In genomic region chr17:45287526-45288264, GRCh38 we compare ENCODE assay signal across 14 cellular contexts. TPM values are rescaled to one million over a fixed set of nuclear protein-coding genes. Genes with fewer than 3 reads are reported as not detected.
DNase-seq lines count a peak whose midpoint lies in the region; ATAC-seq, FAIRE-seq and TF ChIP-seq lines count a peak whose summit lies in the region.
"Had no signal": no experiment of that assay in that cellular context is flagged by ENCODE, and none has a peak within 500 bp of the region (broad histone marks: within the 10 kb centered on the region; RNA-seq: fewer than 3 reads in every experiment).

No MANE protein-coding gene starts in this region.

- no peak for ATAC-seq in K562

- no peaks in the 10 kb centered on the region for H3K9me1 ChIP-seq in K562 (ENCODE audit: control insufficient read depth, insufficient read depth, low read length)

- DNase-seq in DMS 273 treated with DMSO at 0.1 percent for 48 hours (lab: John Stamatoyannopoulos, UW) (peak; percentile 85), NCI-H1105 (lab: John Stamatoyannopoulos, UW) (peak; percentile 23), K562 (ENCODE audit: extremely low read depth in 1 of 4, low spot score in 3 of 4) (peak in 2 of 4 experiments; percentile 30 to 37), osteoblast (ENCODE audit: insufficient read length, low spot score, missing footprints) (peak; percentile 62), superior temporal gyrus (ENCODE audit: extremely low spot score) (no peak), germinal center (ENCODE audit: low spot score) (no peak), mucosa of gallbladder (ENCODE audit: low spot score) (no peak)
- DNase-seq: glutamatergic neuron; Kasumi-1; mesendoderm; stimulated activated CD8-positive, alpha-beta memory T cell treated with anti-CD3 and anti-CD28 coated beads, Interleukin-4, amount 100 ng/mL, for 48 hours; T1000 had no signal

- no peaks in the 10 kb centered on the region for H3K27me3 ChIP-seq in K562 (ENCODE audit: control insufficient read depth in 2 of 2, insufficient read depth in 2 of 2, low read length in 2 of 2)
- no peaks in the 10 kb centered on the region for H3K27me3 ChIP-seq in osteoblast (ENCODE audit: insufficient read depth, low read length)

- H3K27ac ChIP-seq in K562 (ENCODE audit: extremely low read depth, low read depth, low read length) (no peak overlapping the region), osteoblast (ENCODE audit: low read depth, low read length) (no peak overlapping the region)

- POLR2A ChIA-PET in K562 (lab: Yijun Ruan, JAX), result interaction anchor here (0.6 to 2.7 kb wide), 7 partner anchors 9 to 553 kb away, joined by 3 to 13 read pairs (median 4); no protein-coding TSS in a partner anchor

- no peak overlapping the region for H2AFZ ChIP-seq in K562 (ENCODE audit: low read depth, low read length)
- H2AFZ ChIP-seq in osteoblast (ENCODE audit: low read length), result no peak overlapping the region

- H3K79me2 ChIP-seq in K562 (ENCODE audit: control insufficient read depth, insufficient read depth, low read length) (no peaks in the 10 kb centered on the region), osteoblast (ENCODE audit: insufficient read depth, low read length) (peaks cover 49% of the 10 kb centered on the region)

- TF ChIP-seq RAD21 in K562 (CRISPR knock-in tag; conservative IDR thresholded peaks at IDR 0.05 in 1 of 2, IDR thresholded peaks at IDR 0.05 in 1 of 2), result no peak

- H3K9ac ChIP-seq in K562 (ENCODE audit: insufficient read depth in 1 of 2, low read depth in 2 of 2, low read length in 2 of 2), result peak overlapping the region in 1 of 2 experiments; percentile 33; a peak in 1 of 4 replicates

- TF ChIP-seq POLR2A in K562 (conservative IDR thresholded peaks at IDR 0.05), result no peak

- H3K36me3 ChIP-seq in K562 (ENCODE audit: control insufficient read depth, insufficient read depth, low read length) (peaks cover 78% of the 10 kb centered on the region; the same call in 2 of the 3 replicates), osteoblast (ENCODE audit: insufficient read depth, low read length) (peaks cover 93% of the 10 kb centered on the region)

- in situ Hi-C loops in K562 (cut with MboI), result no loop called here

- WGBS in K562 (ENCODE audit: insufficient coverage, low coverage, missing lambda C conversion rate), result 72% methylated on average over 7 of the region's 7 CpGs

- TF ChIP-seq CTCF in K562 (IDR thresholded peaks at IDR 0.05 in 2 of 3, conservative IDR thresholded peaks at IDR 0.05 in 1 of 3; ENCODE audit: insufficient read depth in 2 of 3, low read depth in 1 of 3, low read length in 3 of 3) (no peak), osteoblast (IDR thresholded peaks at IDR 0.05; ENCODE audit: extremely low read depth, low read depth, low read length) (no peak)

- BruUV-seq in K562 (replicated peaks; lab: Mats Ljungman, UMichigan), result no TSS peak

- H3K4me1 ChIP-seq in K562 (replicated peaks in 1 of 2; ENCODE audit: control insufficient read depth in 2 of 2, insufficient read depth in 2 of 2, low read length in 2 of 2) (peaks cover 0 to 7% of the 10 kb centered on the region in 2 experiments; a peak in 1 of 5 replicates), osteoblast (ENCODE audit: insufficient read depth, low read length) (peaks cover 3% of the 10 kb centered on the region)

- no peaks in the 10 kb centered on the region for H3K9me3 ChIP-seq in K562 (replicated peaks; ENCODE audit: control insufficient read depth, insufficient read depth, low read depth, low read length)
- no peaks in the 10 kb centered on the region for H3K9me3 ChIP-seq in osteoblast (ENCODE audit: low read depth, low read length)

- H3K4me3 ChIP-seq in K562 (no peak overlapping the region), osteoblast (ENCODE audit: insufficient read depth, low read length) (no peak overlapping the region)
- H3K4me3 ChIP-seq: skin epidermis had no signal

- intact Hi-C loops in K562 (cut with micrococcal nuclease), result no loop called here

- TF ChIP-seq EP300 in K562 (IDR thresholded peaks at IDR 0.05; ENCODE audit: low read length), result no peak

- H4K20me1 ChIP-seq in K562 (replicated peaks; ENCODE audit: control insufficient read depth, insufficient read depth, low read length) (peaks cover 9% of the 10 kb centered on the region), osteoblast (ENCODE audit: insufficient read depth, low read length) (peaks cover 55% of the 10 kb centered on the region)

- no peak for FAIRE-seq in K562 (lab: Jason Lieb, UNC)

- no peak overlapping the region for H3K4me2 ChIP-seq in K562 (ENCODE audit: insufficient read depth, low read length)
- no peak overlapping the region for H3K4me2 ChIP-seq in osteoblast (ENCODE audit: insufficient read depth, low read length)

- CTCF ChIA-PET in K562 (lab: Yijun Ruan, JAX; ENCODE audit: low intra/inter-chr PET ratio), result no interaction called here

TF ChIP-seq in K562, 482 proteins besides CTCF, POLR2A, EP300 and RAD21:
- TF ChIP-seq BHLHE40 (IDR thresholded peaks at IDR 0.05; ENCODE audit: low read length) (no peak), RFX1 (IDR thresholded peaks at IDR 0.05) (peak; percentile 41), PURB (CRISPR knock-in tag; IDR thresholded peaks at IDR 0.05; ENCODE audit: low read depth) (no peak), BCL6 (CRISPR knock-in tag; IDR thresholded peaks at IDR 0.05) (no peak)

RNA-seq across cellular contexts. Expression of gene SPATA32, which starts 25.8 kb away (rescaled TPM):
- 0.30 and 0.49 TPM in 2 replicates for total RNA-seq in K562 (2011; cell fraction: chromatin; rRNA removed; ENCODE audit: low replicate concordance)
- 0.17 and 0.26 TPM in 2 replicates for total RNA-seq in K562 (2011; cell fraction: nucleolus; rRNA removed)
- total RNA-seq in K562 (2011; cell fraction: nucleoplasm; rRNA removed), result 0.29 TPM in 1 of 2 replicates, not detected in the other
- total RNA-seq in K562 (2014; rRNA removed) (not detected in 2 replicates), K562 (2014; rRNA removed; fragmentation: Illumina TruSeq; extraction: Trizol) (not detected in 2 replicates), K562 (2015; rRNA removed; fragmentation: Illumina TruSeq; extraction: Trizol) (not detected in 2 replicates), K562 (2021) (not detected in 2 replicates), osteoblast (not detected in 2 replicates), mucosa of gallbladder (not detected)
- polyA plus RNA-seq in K562 (2011; rRNA removed) (not detected in 2 replicates), K562 (2014; fragmentation: Illumina TruSeq; extraction: Trizol) (not detected in 2 replicates), K562 (2014; fragmentation: Nextera tagmentation; extraction: Ambion mirVana) (under 1 TPM; 0.03 to 0.06 TPM), K562 (2014; rRNA removed) (not detected in 2 replicates)
- not detected in 2 replicates for polyA plus RNA-seq in K562 (2011; cell fraction: cytosol; rRNA removed)
- not detected in 2 replicates for polyA plus RNA-seq in K562 (2011; cell fraction: nucleus; rRNA removed)
- 0.18 and 0.30 TPM in 2 replicates for polyA plus RNA-seq in K562 (2012)
- polyA minus RNA-seq in K562 (2011; rRNA and poly(A)+ RNA removed), result not detected in 2 replicates
- polyA minus RNA-seq in K562 (2011; cell fraction: cytosol; rRNA and poly(A)+ RNA removed), result not detected in 2 replicates
- polyA minus RNA-seq in K562 (2011; cell fraction: nucleus; rRNA and poly(A)+ RNA removed), result not detected in 2 replicates
- total RNA-seq: Daoy had no signal

RNA-seq across cellular contexts. Expression of gene MAP3K14, which starts 29.1 kb away (rescaled TPM):
- total RNA-seq in K562 (2011; cell fraction: chromatin; rRNA removed; ENCODE audit: low replicate concordance), result 11.9 and 31.3 TPM in 2 replicates
- 14.3 and 19.3 TPM in 2 replicates for total RNA-seq in K562 (2011; cell fraction: nucleolus; rRNA removed)
- total RNA-seq in K562 (2011; cell fraction: nucleoplasm; rRNA removed), result 11.7 and 12.4 TPM in 2 replicates
- total RNA-seq in K562 (2014; rRNA removed) (2.9 and 4.8 TPM in 2 replicates), K562 (2014; rRNA removed; fragmentation: Illumina TruSeq; extraction: Trizol) (0.99 and 1.8 TPM in 2 replicates), K562 (2015; rRNA removed; fragmentation: Illumina TruSeq; extraction: Trizol) (3.2 and 3.5 TPM in 2 replicates), K562 (2021) (7.9 and 8.7 TPM in 2 replicates), osteoblast (2.7 and 3.6 TPM in 2 replicates), mucosa of gallbladder (19.1 TPM)
- polyA plus RNA-seq in K562 (2011; rRNA removed) (5.3 and 7.5 TPM in 2 replicates), K562 (2014; fragmentation: Illumina TruSeq; extraction: Trizol) (3.7 and 3.9 TPM in 2 replicates), K562 (2014; fragmentation: Nextera tagmentation; extraction: Ambion mirVana) (under 1 TPM; 0.45 to 0.56 TPM), K562 (2014; rRNA removed) (4.9 TPM in 2 replicates)
- 6.5 and 9.0 TPM in 2 replicates for polyA plus RNA-seq in K562 (2011; cell fraction: cytosol; rRNA removed)
- polyA plus RNA-seq in K562 (2011; cell fraction: nucleus; rRNA removed), result 16.1 and 28.3 TPM in 2 replicates
- 3.6 and 5.4 TPM in 2 replicates for polyA plus RNA-seq in K562 (2012)
- 3.2 and 6.0 TPM in 2 replicates for polyA minus RNA-seq in K562 (2011; rRNA and poly(A)+ RNA removed)
- polyA minus RNA-seq in K562 (2011; cell fraction: cytosol; rRNA and poly(A)+ RNA removed), result 4.9 and 5.2 TPM in 2 replicates
- 7.8 and 8.2 TPM in 2 replicates for polyA minus RNA-seq in K562 (2011; cell fraction: nucleus; rRNA and poly(A)+ RNA removed)

Comparison
In these comparisons a context has a peak if more than half of its experiments do, and no peak if none do; other contexts are left out.
1. DNase-seq: peak in DMS 273 treated with DMSO at 0.1 percent for 48 hours (single experiment), NCI-H1105 (single experiment) and osteoblast (single experiment); none in superior temporal gyrus (single experiment), germinal center (single experiment) and mucosa of gallbladder (single experiment).